Comparison of ENCODE assay signal across 9 cellular contexts in the genomic region with DNA sequence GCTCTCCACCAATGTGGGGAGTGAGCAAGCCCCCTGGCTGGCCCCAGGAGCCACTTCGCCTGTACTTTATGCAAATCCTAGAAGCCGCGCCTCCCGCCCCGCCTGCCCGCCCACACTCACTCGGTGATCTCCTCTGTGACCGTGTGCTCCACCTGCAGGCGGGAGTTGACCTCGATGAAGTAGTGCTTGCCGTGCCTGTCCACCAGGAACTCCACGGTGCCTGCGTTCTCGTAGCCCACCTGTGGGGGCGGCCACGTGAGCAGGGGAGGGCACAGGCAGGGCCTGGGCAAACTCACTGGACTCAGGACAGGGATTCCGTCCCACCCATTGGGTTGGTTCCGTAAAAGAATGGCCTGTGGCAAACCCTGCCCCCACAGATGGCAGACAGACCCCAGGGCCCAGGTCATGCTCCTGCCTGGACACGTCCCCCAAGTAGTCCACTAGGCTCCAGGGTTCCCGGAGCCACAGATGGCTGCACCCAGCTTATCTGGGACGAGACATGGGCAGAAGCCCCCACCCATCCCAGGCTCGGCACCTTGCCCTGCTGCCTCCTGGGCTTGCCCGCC. TPM values are rescaled to one million over a fixed set of nuclear protein-coding genes. Genes with fewer than 3 reads are reported as not detected.
DNase-seq lines count a peak whose midpoint lies in the region; ATAC-seq and TF ChIP-seq lines count a peak whose summit lies in the region.
"Had no signal": no experiment of that assay in that cellular context is flagged by ENCODE, and none has a peak within 500 bp of the region (broad histone marks: within the 10 kb centered on the region; RNA-seq: fewer than 3 reads in every experiment).

No MANE protein-coding gene starts in this region.

- H3K27ac Mint-ChIP-seq in CD4-positive, alpha-beta memory T cell: peak overlapping the region in 2 of 7 donors; percentile 12
- no peak overlapping the region for H3K27ac Mint-ChIP-seq in activated CD4-positive, alpha-beta memory T cell treated with anti-CD3 and anti-CD28 coated beads, Interleukin-2, amount 10 ng/mL, durations not matched to agents 7 days and 5 days

- H3K27ac ChIP-seq in CD4-positive, alpha-beta memory T cell (ENCODE audit: low read depth, low read length): no peak overlapping the region
- no peak overlapping the region for H3K27ac ChIP-seq in ascending aorta
- H3K27ac ChIP-seq: heart right ventricle had no signal

- H3K27me3 ChIP-seq in CD4-positive, alpha-beta memory T cell (ENCODE audit: insufficient read depth, low read length): no peaks in the 10 kb centered on the region
- no peaks in the 10 kb centered on the region for H3K27me3 ChIP-seq in ascending aorta
- H3K27me3 ChIP-seq: heart right ventricle had no signal

- peak; percentile 62 to 84 (median 68) for DNase-seq in CD4-positive, alpha-beta memory T cell
- peak; percentile 93 for DNase-seq in NAMALWA (ENCODE audit: low spot score)
- peak; percentile 84 for DNase-seq in activated CD4-positive, alpha-beta memory T cell treated with anti-CD3 and anti-CD28 coated beads, Interleukin-2, amount 10 ng/mL, durations not matched to agents 7 days and 5 days
- DNase-seq in germinal center (ENCODE audit: low spot score): peak; percentile 90
- DNase-seq in stimulated activated CD4-positive, alpha-beta T cell treated with anti-CD3 and anti-CD28 coated beads, Interleukin-4, amount 100 ng/mL, for 1 hour: peak; percentile 83
- DNase-seq in DMS114 treated with DMSO at 0.1 percent for 48 hours (lab: John Stamatoyannopoulos, UW; ENCODE audit: unreplicated experiment): no peak
- no peak for DNase-seq in ascending aorta (ENCODE audit: low spot score in 2 of 2)
- DNase-seq: heart right ventricle had no signal

- CTCF ChIA-PET in CD4-positive, alpha-beta memory T cell (lab: Charles Lee; ENCODE audit: partially characterized antibody): interaction anchor here (1.2 to 1.3 kb wide), 2 partner anchors 14 to 173 kb away, joined by 3 to 4 read pairs; no protein-coding TSS in a partner anchor
- CTCF ChIA-PET in activated CD4-positive, alpha-beta memory T cell treated with anti-CD3 and anti-CD28 coated beads, Interleukin-2, amount 10 ng/mL, durations not matched to agents 7 days and 5 days (lab: Charles Lee): no interaction called here

- intact Hi-C loops in CD4-positive, alpha-beta memory T cell (cut with micrococcal nuclease): loop anchor here (1.0 kb wide), 2 partner anchors 35 to 125 kb away; a partner anchor contains a TSS
- intact Hi-C loops in ascending aorta (cut with DNase I): no loop called here

- H3K27me3 Mint-ChIP-seq in CD4-positive, alpha-beta memory T cell: no peaks in the 10 kb centered on the region
- H3K27me3 Mint-ChIP-seq in activated CD4-positive, alpha-beta memory T cell treated with anti-CD3 and anti-CD28 coated beads, Interleukin-2, amount 10 ng/mL, durations not matched to agents 7 days and 5 days: no peaks in the 10 kb centered on the region

- H3K9me3 Mint-ChIP-seq in CD4-positive, alpha-beta memory T cell: no peaks in the 10 kb centered on the region
- H3K9me3 Mint-ChIP-seq in activated CD4-positive, alpha-beta memory T cell treated with anti-CD3 and anti-CD28 coated beads, Interleukin-2, amount 10 ng/mL, durations not matched to agents 7 days and 5 days: no peaks in the 10 kb centered on the region

- no peaks in the 10 kb centered on the region for H3K9me3 ChIP-seq in CD4-positive, alpha-beta memory T cell (ENCODE audit: control insufficient read depth in 1 of 2, low read length in 2 of 2)
- no peaks in the 10 kb centered on the region for H3K9me3 ChIP-seq in ascending aorta
- H3K9me3 ChIP-seq: heart right ventricle had no signal

- H3K36me3 Mint-ChIP-seq in CD4-positive, alpha-beta memory T cell: no peaks in the 10 kb centered on the region
- no peaks in the 10 kb centered on the region for H3K36me3 Mint-ChIP-seq in activated CD4-positive, alpha-beta memory T cell treated with anti-CD3 and anti-CD28 coated beads, Interleukin-2, amount 10 ng/mL, durations not matched to agents 7 days and 5 days (ENCODE audit: low read depth)

- H3K4me3 ChIP-seq in CD4-positive, alpha-beta memory T cell (ENCODE audit: low read length in 2 of 2): no peak overlapping the region
- H3K4me3 ChIP-seq in ascending aorta: no peak overlapping the region
- H3K4me3 ChIP-seq: heart right ventricle had no signal

- peak; percentile 75 for ATAC-seq in GM21515 (IDR thresholded peaks at IDR 0.05; ENCODE audit: unreplicated experiment)

- TF ChIP-seq CTCF in ascending aorta (IDR thresholded peaks at IDR 0.05): no peak

- H3K4me3 Mint-ChIP-seq in CD4-positive, alpha-beta memory T cell: peak overlapping the region in 1 of 8 donors; percentile 57
- no peak overlapping the region for H3K4me3 Mint-ChIP-seq in activated CD4-positive, alpha-beta memory T cell treated with anti-CD3 and anti-CD28 coated beads, Interleukin-2, amount 10 ng/mL, durations not matched to agents 7 days and 5 days

- H3K4me1 ChIP-seq in CD4-positive, alpha-beta memory T cell (ENCODE audit: insufficient read depth, low read length): peaks cover 8% of the 10 kb centered on the region
- no peaks in the 10 kb centered on the region for H3K4me1 ChIP-seq in ascending aorta

- POLR2A ChIA-PET in CD4-positive, alpha-beta memory T cell (lab: Charles Lee; ENCODE audit: partially characterized antibody): no interaction called here
- POLR2A ChIA-PET in activated CD4-positive, alpha-beta memory T cell treated with anti-CD3 and anti-CD28 coated beads, Interleukin-2, amount 10 ng/mL, durations not matched to agents 7 days and 5 days (lab: Charles Lee): no interaction called here

- no peaks in the 10 kb centered on the region for H3K36me3 ChIP-seq in CD4-positive, alpha-beta memory T cell (ENCODE audit: insufficient read depth, low read length)
- H3K36me3 ChIP-seq in ascending aorta: peaks cover 7 to 13% of the 10 kb centered on the region in 2 donors

- H3K4me1 Mint-ChIP-seq in CD4-positive, alpha-beta memory T cell: peaks cover 2 to 13% (median 7%) of the 10 kb centered on the region in 4 donors
- H3K4me1 Mint-ChIP-seq in activated CD4-positive, alpha-beta memory T cell treated with anti-CD3 and anti-CD28 coated beads, Interleukin-2, amount 10 ng/mL, durations not matched to agents 7 days and 5 days: peaks cover 12% of the 10 kb centered on the region

RNA-seq across cellular contexts. Expression of a gene that starts 11.9 kb away (rescaled TPM):
- total RNA-seq in CD4-positive, alpha-beta memory T cell: 1 to 10 TPM; 5.1 to 5.3 TPM
- 1 to 10 TPM in 1 of 2 donors, under 1 TPM in 1; 0.42 to 2.9 TPM for polyA plus RNA-seq in CD4-positive, alpha-beta memory T cell
- 10 to 100 TPM; 23.2 to 28.3 TPM for total RNA-seq in activated CD4-positive, alpha-beta memory T cell treated with anti-CD3 and anti-CD28 coated beads, Interleukin-2, amount 10 ng/mL, durations not matched to agents 7 days and 5 days
- total RNA-seq in ascending aorta: 60.5 TPM

RNA-seq across cellular contexts. Expression of a gene that starts 25.6 kb away (rescaled TPM):
- 10 to 100 TPM; 30.0 to 34.5 TPM for total RNA-seq in CD4-positive, alpha-beta memory T cell
- 10 to 100 TPM; 23.3 to 31.3 TPM for polyA plus RNA-seq in CD4-positive, alpha-beta memory T cell
- total RNA-seq in activated CD4-positive, alpha-beta memory T cell treated with anti-CD3 and anti-CD28 coated beads, Interleukin-2, amount 10 ng/mL, durations not matched to agents 7 days and 5 days: 10 to 100 TPM; 21.2 to 22.0 TPM
- 45.7 TPM for total RNA-seq in ascending aorta

Comparison
In these comparisons a context has a peak if more than half of its experiments do, and no peak if none do; other contexts are left out.
1. DNase-seq: peak in CD4-positive, alpha-beta memory T cell (5 of 5), NAMALWA (single experiment), activated CD4-positive, alpha-beta memory T cell treated with anti-CD3 and anti-CD28 coated beads, Interleukin-2, amount 10 ng/mL, durations not matched to agents 7 days and 5 days (single experiment), germinal center (single experiment) and stimulated activated CD4-positive, alpha-beta T cell treated with anti-CD3 and anti-CD28 coated beads, Interleukin-4, amount 100 ng/mL, for 1 hour (single experiment); none in DMS114 treated with DMSO at 0.1 percent for 48 hours (single experiment) and ascending aorta (0 of 2).